In the genomic region with DNA sequence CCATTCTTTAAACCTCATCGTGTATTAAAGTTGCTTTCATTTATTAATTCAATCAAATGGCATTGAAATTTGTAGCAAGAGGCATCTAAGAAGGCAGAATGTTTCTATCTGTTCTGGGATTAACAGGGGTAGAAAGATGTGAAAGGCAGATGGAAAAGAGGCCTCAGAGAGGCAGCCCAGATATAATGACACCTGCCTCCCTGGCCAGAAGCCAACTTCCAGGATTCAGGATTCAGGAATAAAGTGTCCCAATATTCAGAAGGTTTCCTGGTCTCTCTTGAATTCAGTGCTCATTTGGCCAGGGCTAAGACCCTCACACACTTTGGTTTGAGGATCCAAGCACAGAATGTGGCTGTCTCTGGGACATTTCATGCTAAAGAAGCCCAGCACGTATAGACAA, we compare ENCODE assay signal across 18 cellular contexts. TPM values are rescaled to one million over a fixed set of nuclear protein-coding genes. Genes with fewer than 3 reads are reported as not detected.
A peak's percentile ranks its signal among the peaks of the same experiment; 100 is the strongest.
DNase-seq lines count a peak whose midpoint lies in the region; FAIRE-seq lines count a peak whose summit lies in the region.
"Had no signal": no experiment of that assay in that cellular context is flagged by ENCODE, and none has a peak within 500 bp of the region (broad histone marks: within the 10 kb centered on the region; RNA-seq: fewer than 3 reads in every experiment).

No MANE protein-coding gene starts in this region.

- in situ Hi-C loops in G401 (cut with HindIII; ENCODE audit: low sequenced_read_pairs) = no loop called here

- DNase-seq in DMS 273 (lab: John Stamatoyannopoulos, UW; ENCODE audit: unreplicated experiment) = peak; percentile 34
- DNase-seq in DMS 273 treated with DMSO at 0.1 percent for 48 hours (lab: John Stamatoyannopoulos, UW) = no peak
- peak; percentile 4 for DNase-seq in COLO668 (lab: John Stamatoyannopoulos, UW; ENCODE audit: unreplicated experiment)
- peak; percentile 53 for DNase-seq in G401 (ENCODE audit: low spot score)
- DNase-seq in NCI-H2171 (lab: John Stamatoyannopoulos, UW) = peak; percentile 3
- DNase-seq in effector CD4-positive, alpha-beta T cell = no peak
- no peak for DNase-seq in NCI-H187 (lab: John Stamatoyannopoulos, UW)
- DNase-seq in RCC 7860 (ENCODE audit: low spot score) = no peak
- DNase-seq: CD4-positive, CD25-positive, alpha-beta regulatory T cell; CD8-positive, alpha-beta T cell; DMS153; DMS79 treated with DMSO at 0.1 percent for 48 hours; H9 had no signal

- no peak for FAIRE-seq in RCC 7860 (lab: Jason Lieb, UNC)
- FAIRE-seq: A204.1, D721Med, G401.6, GM12878, GM19239 had no signal

RNA-seq across cellular contexts. Expression of gene HLA-B, which starts 39.9 kb away (rescaled TPM):
- total RNA-seq in G401 (2014; rRNA removed; shearing (Covaris generic)) = 9.0 and 25.4 TPM in 2 replicates

RNA-seq across cellular contexts. Expression of gene HLA-C, which starts 45.1 kb away (rescaled TPM):
- total RNA-seq in G401 (2014; rRNA removed; shearing (Covaris generic)) = 45.5 and 52.0 TPM in 2 replicates

Comparison
In these comparisons a context has a peak if more than half of its experiments do, and no peak if none do; other contexts are left out.
1. DNase-seq: peak in DMS 273 (single experiment), COLO668 (single experiment), G401 (single experiment) and NCI-H2171 (single experiment); none in DMS 273 treated with DMSO at 0.1 percent for 48 hours (single experiment), effector CD4-positive, alpha-beta T cell (single experiment), NCI-H187 (0 of 2) and RCC 7860 (single experiment).